In the genomic region with DNA sequence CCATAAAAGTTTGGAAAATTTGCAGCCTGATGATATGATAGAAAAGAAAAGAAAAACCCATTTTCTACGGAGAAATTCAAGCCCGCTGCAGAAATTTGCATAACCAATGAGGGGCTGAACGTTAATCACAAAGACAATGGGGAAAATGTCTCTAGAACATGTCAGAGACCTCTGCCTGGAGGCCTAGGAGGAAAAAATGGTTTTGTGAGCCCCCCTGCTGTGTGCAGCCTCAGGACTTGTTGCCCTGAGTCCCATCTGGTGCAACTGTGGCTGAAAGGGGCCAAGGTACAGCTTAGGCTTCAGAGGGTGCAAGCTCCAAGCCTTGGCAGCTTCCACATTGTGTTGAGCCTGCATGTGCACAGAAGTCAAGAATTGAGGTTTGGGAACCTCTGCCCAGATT, we compare ENCODE assay signal across 35 cellular contexts.
"Had no signal": no experiment of that assay in that cellular context is flagged by ENCODE, and none has a peak within 500 bp of the region (broad histone marks: within the 10 kb centered on the region; RNA-seq: fewer than 3 reads in every experiment).

No MANE protein-coding gene starts in this region.

- H3K27me3 ChIP-seq: MG63 had no signal

- H3K36me3 ChIP-seq: MG63 had no signal

- H3K4me3 ChIP-seq: MG63 had no signal

- H3K9me3 ChIP-seq: MG63 had no signal

- DNase-seq: Karpas-422, Kasumi-1, MG63, MM.1S, MV-4-11, NCI-H1048, NCI-H1092, NCI-H1092 treated with DMSO at 0.1 percent for 48 hours, NCI-H1105, NCI-H1105 treated with DMSO at 0.1 percent for 48 hours, NCI-H1417, NCI-H1417 treated with DMSO at 0.1 percent for 48 hours, NCI-H1436, NCI-H1436 treated with DMSO at 0.1 percent for 48 hours, NCI-H146, NCI-H1694, NCI-H187, NCI-H187 treated with DMSO at 0.1 percent for 48 hours, NCI-H1930, NCI-H2029, NCI-H2029 treated with DMSO at 0.1 percent for 48 hours, NCI-H2081, NCI-H2081 treated with DMSO at 0.1 percent for 48 hours, NCI-H2107, NCI-H2171, NCI-H2171 treated with DMSO at 0.1 percent for 48 hours, NCI-H2227 treated with DMSO at 0.1 percent for 48 hours, NCI-H226, NCI-H345, NCI-H446, NCI-H446 treated with DMSO at 0.1 percent for 48 hours, NCI-H510A, NCI-H510A treated with DMSO at 0.1 percent for 48 hours, NCI-H524, NCI-H524 treated with DMSO at 0.1 percent for 48 hours had no signal
